Comparison of ENCODE assay signal across 1 cellular context in genomic region chr9:114311571-114312512, GRCh38.
TF ChIP-seq lines count a peak whose summit lies in the region.

No MANE protein-coding gene starts in this region.

TF ChIP-seq in HCT116, 20 proteins besides CTCF, POLR2A, EP300 and RAD21 (continued from another document):
- TF ChIP-seq CEBPB (IDR thresholded peaks at IDR 0.05; ENCODE audit: low read depth) (no peak), POLR2AphosphoS5 (IDR thresholded peaks at IDR 0.05; ENCODE audit: low read depth, low read length) (no peak), CBX3 (IDR thresholded peaks at IDR 0.05; ENCODE audit: low read depth) (no peak), SP1 (IDR thresholded peaks at IDR 0.05; ENCODE audit: low read depth) (no peak)
